In the genomic region with DNA sequence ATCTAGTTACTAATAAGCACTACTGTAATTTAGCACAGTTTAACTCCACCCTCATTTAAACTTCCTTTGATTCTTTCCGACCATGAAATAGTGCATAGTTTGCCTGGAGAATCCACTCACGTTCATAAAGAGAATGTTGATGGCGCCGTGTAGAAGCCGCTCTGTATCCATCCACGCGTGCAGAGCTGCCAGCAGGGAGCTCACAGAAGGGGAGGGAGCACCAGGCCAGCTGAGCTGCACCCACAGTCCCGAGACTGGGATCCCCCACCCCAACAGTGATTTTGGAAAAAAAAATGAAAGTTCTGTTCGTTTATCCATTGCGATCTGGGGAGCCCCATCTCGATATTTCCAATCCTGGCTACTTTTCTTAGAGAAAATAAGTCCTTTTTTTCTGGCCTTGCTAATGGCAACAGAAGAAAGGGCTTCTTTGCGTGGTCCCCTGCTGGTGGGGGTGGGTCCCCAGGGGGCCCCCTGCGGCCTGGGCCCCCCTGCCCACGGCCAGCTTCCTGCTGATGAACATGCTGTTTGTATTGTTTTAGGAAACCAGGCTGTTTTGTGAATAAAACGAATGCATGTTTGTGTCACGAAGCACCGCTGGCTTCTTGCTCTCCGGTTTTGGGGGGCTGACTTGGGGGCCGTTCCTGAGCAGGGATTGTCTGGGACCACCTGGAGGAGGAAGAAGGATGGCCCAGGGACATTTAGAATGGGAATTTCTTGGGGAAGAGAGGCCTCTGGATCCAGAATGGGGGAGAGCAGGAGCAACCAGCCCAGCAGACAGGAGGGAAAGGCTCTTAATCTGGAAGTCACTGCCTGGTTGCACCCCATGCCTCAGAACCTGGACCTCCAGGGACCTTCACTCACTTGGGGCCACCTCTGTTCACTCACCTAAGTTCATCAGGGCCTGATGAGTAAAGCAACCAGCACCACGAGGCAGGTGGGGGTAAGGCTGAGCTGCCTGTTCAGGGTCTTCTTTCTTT, we compare ENCODE assay signal across 14 cellular contexts. TPM values are rescaled to one million over a fixed set of nuclear protein-coding genes. Genes with fewer than 3 reads are reported as not detected.
DNase-seq lines count a peak whose midpoint lies in the region; ATAC-seq and TF ChIP-seq lines count a peak whose summit lies in the region.
"Had no signal": no experiment of that assay in that cellular context is flagged by ENCODE, and none has a peak within 500 bp of the region (broad histone marks: within the 10 kb centered on the region; RNA-seq: fewer than 3 reads in every experiment).

No MANE protein-coding gene starts in this region.

- 58% methylated on average over 4 of the region's 20 CpGs; no CpG with 5 or more reads in 1 of the 2 experiments for WGBS in IMR-90 (ENCODE audit: extremely low coverage in 2 of 2, insufficient read length in 1 of 2), 2 experiments

- H3K27me3 Mint-ChIP-seq in nephron progenitor cell (ENCODE audit: low read depth, poor library complexity) = no peaks in the 10 kb centered on the region
- H3K27me3 Mint-ChIP-seq in activated T-helper 1 cell treated with anti-CD3 and anti-CD28 coated beads, Interleukin-12 subunit alpha, Interleukin-12 subunit beta, Interleukin-2, Interleukin-4 antibody, amounts not matched to agents 30 ng/mL and 10 ng/mL and 1 ng/mL, durations not matched to agents 14 hours and 24 hours and 36 hours (ENCODE audit: insufficient read depth) = peaks cover 6% of the 10 kb centered on the region

- H3K27ac ChIP-seq in BLaER1 = peak overlapping the region; percentile 80
- no peak overlapping the region for H3K27ac ChIP-seq in IMR-90 (ENCODE audit: insufficient read depth, low read length)
- H3K27ac ChIP-seq in breast epithelium = peak overlapping the region; percentile 77 to 78
- H3K27ac ChIP-seq: esophagus squamous epithelium, parathyroid adenoma, VCaP had no signal

- no peak for TF ChIP-seq CTCF in IMR-90 (conservative IDR thresholded peaks at IDR 0.05; ENCODE audit: low read depth, low read length)
- TF ChIP-seq CTCF in breast epithelium (IDR thresholded peaks at IDR 0.05) = no peak
- TF ChIP-seq CTCF in nephron progenitor cell (IDR thresholded peaks at IDR 0.05) = no peak

- peaks cover 87% of the 10 kb centered on the region for H3K4me1 Mint-ChIP-seq in nephron progenitor cell
- H3K4me1 Mint-ChIP-seq in activated T-helper 1 cell treated with anti-CD3 and anti-CD28 coated beads, Interleukin-12 subunit alpha, Interleukin-12 subunit beta, Interleukin-2, Interleukin-4 antibody, amounts not matched to agents 30 ng/mL and 10 ng/mL and 1 ng/mL, durations not matched to agents 14 hours and 24 hours and 36 hours (ENCODE audit: low read depth) = no peaks in the 10 kb centered on the region

- H2AK5ac ChIP-seq in IMR-90 (ENCODE audit: low read depth, low read length) = no peak overlapping the region

- DNase-seq in IMR-90 (no peak), breast epithelium (ENCODE audit: low spot score in 2 of 2) (no peak), nephron progenitor cell (no peak), NK-92 (lab: John Stamatoyannopoulos, UW; ENCODE audit: unreplicated experiment) (no peak), NOMO-1 treated with dmso at 0.1 percent for 144 hours (lab: John Stamatoyannopoulos, UW; ENCODE audit: unreplicated experiment) (no peak)
- no peak for DNase-seq in activated T-helper 1 cell treated with anti-CD3 and anti-CD28 coated beads, Interleukin-12 subunit alpha, Interleukin-12 subunit beta, Interleukin-2, Interleukin-4 antibody, amounts not matched to agents 30 ng/mL and 10 ng/mL and 1 ng/mL, durations not matched to agents 14 hours and 24 hours and 36 hours (ENCODE audit: low spot score)
- DNase-seq: activated CD8-positive, alpha-beta memory T cell treated with anti-CD3 and anti-CD28 coated beads, Interleukin-2, amount 50 U/mL, for 4 hours; cortex of kidney; esophagus squamous epithelium had no signal

- H2BK15ac ChIP-seq in IMR-90 (ENCODE audit: low read depth, low read length) = no peak overlapping the region

- H3K4me3 ChIP-seq in BLaER1 (peak overlapping the region; percentile 43), IMR-90 (ENCODE audit: insufficient read depth, low read depth, low read length) (no peak overlapping the region), breast epithelium (no peak overlapping the region)
- H3K4me3 ChIP-seq: esophagus squamous epithelium, lung had no signal

- TF ChIP-seq POLR2A in IMR-90 (IDR thresholded peaks at IDR 0.05; ENCODE audit: low read depth, low read length) = no peak
- TF ChIP-seq POLR2A in breast epithelium (IDR thresholded peaks at IDR 0.05) = no peak

- H4K8ac ChIP-seq in IMR-90 (ENCODE audit: low read depth in 2 of 2, low read length in 2 of 2) = no peak overlapping the region

- peak overlapping the region; percentile 68 for H2AK9ac ChIP-seq in IMR-90 (replicated peaks; ENCODE audit: low read depth, low read length, poor library complexity)

- TF ChIP-seq RAD21 in IMR-90 (IDR thresholded peaks at IDR 0.05; ENCODE audit: low read length) = no peak

- no peak overlapping the region for H2AFZ ChIP-seq in IMR-90 (replicated peaks; ENCODE audit: low read length, poor library complexity)
- H2AFZ ChIP-seq: parathyroid adenoma had no signal

- H3K23ac ChIP-seq in IMR-90 (ENCODE audit: low read depth, low read length) = no peak overlapping the region

- H3K27ac Mint-ChIP-seq in nephron progenitor cell = peak overlapping the region; percentile 85
- H3K27ac Mint-ChIP-seq in activated T-helper 1 cell treated with anti-CD3 and anti-CD28 coated beads, Interleukin-12 subunit alpha, Interleukin-12 subunit beta, Interleukin-2, Interleukin-4 antibody, amounts not matched to agents 30 ng/mL and 10 ng/mL and 1 ng/mL, durations not matched to agents 14 hours and 24 hours and 36 hours = no peak overlapping the region

- H3K36me3 ChIP-seq in BLaER1 (peaks cover 45% of the 10 kb centered on the region), IMR-90 (ENCODE audit: control insufficient read depth, insufficient read depth, low read length) (peaks cover 40% of the 10 kb centered on the region), breast epithelium (no peaks in the 10 kb centered on the region)

- no peak overlapping the region for H3K14ac ChIP-seq in IMR-90 (replicated peaks; ENCODE audit: low read depth, low read length)

- peaks cover 64% of the 10 kb centered on the region for H4K20me1 ChIP-seq in BLaER1
- H4K20me1 ChIP-seq in IMR-90 (ENCODE audit: insufficient read depth, low read length) = peaks cover 17% of the 10 kb centered on the region; the same call in 1 of the 2 replicates

- BruUV-seq in IMR-90 (replicated peaks; lab: Mats Ljungman, UMichigan) = TSS peak; percentile 88

- H3K9me3 Mint-ChIP-seq in nephron progenitor cell = no peaks in the 10 kb centered on the region
- no peaks in the 10 kb centered on the region for H3K9me3 Mint-ChIP-seq in activated T-helper 1 cell treated with anti-CD3 and anti-CD28 coated beads, Interleukin-12 subunit alpha, Interleukin-12 subunit beta, Interleukin-2, Interleukin-4 antibody, amounts not matched to agents 30 ng/mL and 10 ng/mL and 1 ng/mL, durations not matched to agents 14 hours and 24 hours and 36 hours

- H4K91ac ChIP-seq in IMR-90 (ENCODE audit: insufficient read depth, low read depth, low read length) = no peak overlapping the region

- H3K4me2 ChIP-seq in BLaER1 = peak overlapping the region; percentile 91
- H3K4me2 ChIP-seq in IMR-90 (ENCODE audit: low read depth, low read length) = no peak overlapping the region

- H3K27me3 ChIP-seq in BLaER1 (no peaks in the 10 kb centered on the region), IMR-90 (ENCODE audit: control insufficient read depth, insufficient read depth, low read length) (no peaks in the 10 kb centered on the region), breast epithelium (no peaks in the 10 kb centered on the region)
- H3K27me3 ChIP-seq: esophagus squamous epithelium had no signal

- POLR2A ChIA-PET in IMR-90 (lab: Charles Lee; ENCODE audit: unreplicated experiment) = no interaction called here

- H3K9me1 ChIP-seq in IMR-90 (ENCODE audit: insufficient read depth, low read length) = no peaks in the 10 kb centered on the region; the same call in 1 of the 2 replicates

- H3K9ac ChIP-seq in BLaER1 (peak overlapping the region; percentile 66), IMR-90 (ENCODE audit: low read depth, low read length) (no peak overlapping the region)
- H3K9ac ChIP-seq: parathyroid adenoma had no signal

- H2BK5ac ChIP-seq in IMR-90 (ENCODE audit: low read depth, low read length, poor library complexity, severe bottlenecking) = no peak overlapping the region

- H3K18ac ChIP-seq in IMR-90 (ENCODE audit: low read depth, low read length) = no peak overlapping the region

- in situ Hi-C loops in IMR-90 (cut with MboI; ENCODE audit: low sequenced_read_pairs) = no loop called here

- H3K4me3 Mint-ChIP-seq in nephron progenitor cell = peak overlapping the region; percentile 34
- no peak overlapping the region for H3K4me3 Mint-ChIP-seq in activated T-helper 1 cell treated with anti-CD3 and anti-CD28 coated beads, Interleukin-12 subunit alpha, Interleukin-12 subunit beta, Interleukin-2, Interleukin-4 antibody, amounts not matched to agents 30 ng/mL and 10 ng/mL and 1 ng/mL, durations not matched to agents 14 hours and 24 hours and 36 hours

- H3K9me3 ChIP-seq in BLaER1 (no peaks in the 10 kb centered on the region), IMR-90 (ENCODE audit: control insufficient read depth, insufficient read depth, low read length) (no peaks in the 10 kb centered on the region), breast epithelium (no peaks in the 10 kb centered on the region)
- H3K9me3 ChIP-seq: esophagus squamous epithelium had no signal

- dilution Hi-C loops in IMR-90 (cut with HindIII; ENCODE audit: low sequenced_read_pairs, unreplicated experiment) = no loop called here

- intact Hi-C loops in IMR-90 (cut with micrococcal nuclease) = no loop called here
- intact Hi-C loops in breast epithelium (cut with DNase I; ENCODE audit: low total_unique reads) = no loop called here
- intact Hi-C loops in activated T-helper 1 cell treated with anti-CD3 and anti-CD28 coated beads, Interleukin-12 subunit alpha, Interleukin-12 subunit beta, Interleukin-2, Interleukin-4 antibody, amounts not matched to agents 30 ng/mL and 10 ng/mL and 1 ng/mL, durations not matched to agents 14 hours and 24 hours and 36 hours (cut with micrococcal nuclease) = no loop called here

- ATAC-seq in IMR-90 (ENCODE audit: low read depth) = no peak
- ATAC-seq in HG02973 (IDR thresholded peaks at IDR 0.05; ENCODE audit: unreplicated experiment) = no peak

- peaks cover 53% of the 10 kb centered on the region for H3K36me3 Mint-ChIP-seq in nephron progenitor cell (ENCODE audit: low read depth)
- no peaks in the 10 kb centered on the region for H3K36me3 Mint-ChIP-seq in activated T-helper 1 cell treated with anti-CD3 and anti-CD28 coated beads, Interleukin-12 subunit alpha, Interleukin-12 subunit beta, Interleukin-2, Interleukin-4 antibody, amounts not matched to agents 30 ng/mL and 10 ng/mL and 1 ng/mL, durations not matched to agents 14 hours and 24 hours and 36 hours (ENCODE audit: low read depth)

- H2BK20ac ChIP-seq in IMR-90 (ENCODE audit: low read depth, low read length) = no peak overlapping the region

- H2BK120ac ChIP-seq in IMR-90 (ENCODE audit: low read depth, low read length) = no peak overlapping the region

- no peak overlapping the region for H3K4ac ChIP-seq in IMR-90 (ENCODE audit: low read depth, low read length)

- CTCF ChIA-PET in IMR-90 (lab: Yijun Ruan, JAX) = no interaction called here

- peaks cover 100% of the 10 kb centered on the region for H3K4me1 ChIP-seq in BLaER1
- peaks cover 8% of the 10 kb centered on the region; the same call in 1 of the 2 replicates for H3K4me1 ChIP-seq in IMR-90 (ENCODE audit: control insufficient read depth, insufficient read depth, low read length)
- H3K4me1 ChIP-seq in breast epithelium = peaks cover 4 to 5% of the 10 kb centered on the region in 2 donors

- H3K79me1 ChIP-seq in IMR-90 (ENCODE audit: low read depth in 1 of 2, low read length in 2 of 2) = peaks cover 9 to 12% of the 10 kb centered on the region in 2 experiments; a peak in 2 of 4 replicates

- no peak overlapping the region for H4K5ac ChIP-seq in IMR-90 (ENCODE audit: low read depth, low read length)

- no peak overlapping the region for H3K56ac ChIP-seq in IMR-90 (ENCODE audit: extremely low read depth, insufficient read depth, low read length)

RNA-seq across cellular contexts. Expression of a gene that starts 35.4 kb away (rescaled TPM):
- total RNA-seq in IMR-90 (2012; rRNA removed) (24.9 and 30.8 TPM in 2 replicates), breast epithelium (10 to 100 TPM; 33.9 to 66.9 (median 38.3) TPM)
- polyA plus RNA-seq in IMR-90 (2012; rRNA removed) = 35.7 and 38.8 TPM in 2 replicates
- polyA plus RNA-seq in IMR-90 (2012; cell fraction: cytosol; rRNA removed) = 34.7 and 72.2 TPM in 2 replicates
- 24.5 and 60.8 TPM in 2 replicates for polyA plus RNA-seq in IMR-90 (2012; cell fraction: nucleus; rRNA removed; ENCODE audit: low replicate concordance)
- 0.88 and 1.7 TPM in 2 replicates for total RNA-seq in activated T-helper 1 cell treated with anti-CD3 and anti-CD28 coated beads, Interleukin-12 subunit alpha, Interleukin-12 subunit beta, Interleukin-2, Interleukin-4 antibody, amounts not matched to agents 30 ng/mL and 10 ng/mL and 1 ng/mL, durations not matched to agents 14 hours and 24 hours and 36 hours
